11 cellular contexts compared by ENCODE assay signal in genomic region chr10:92011560-92012214, GRCh38.
DNase-seq lines count a peak whose midpoint lies in the region; ATAC-seq and TF ChIP-seq lines count a peak whose summit lies in the region.
"Had no signal": no experiment of that assay in that cellular context is flagged by ENCODE, and none has a peak within 500 bp of the region (broad histone marks: within the 10 kb centered on the region; RNA-seq: fewer than 3 reads in every experiment).

No MANE protein-coding gene starts in this region.

- BruUV-seq in PC-3 (replicated peaks; lab: Mats Ljungman, UMichigan) = no TSS peak

- H3K36me3 ChIP-seq in PC-3 (ENCODE audit: low read depth, low read length) (peaks cover 31% of the 10 kb centered on the region), heart left ventricle (peaks cover 0 to 96% (median 82%) of the 10 kb centered on the region in 9 donors)

- TF ChIP-seq CTCF in PC-3 (conservative IDR thresholded peaks at IDR 0.05; ENCODE audit: low read depth, low read length) = no peak
- TF ChIP-seq CTCF in heart left ventricle (IDR thresholded peaks at IDR 0.05) = no peak
- no peak for TF ChIP-seq CTCF in dorsolateral prefrontal cortex (IDR thresholded peaks at IDR 0.05 in 54 of 56, conservative IDR thresholded peaks at IDR 0.05 in 2 of 56; ENCODE audit: low read depth in 1 of 56, partially characterized antibody in 56 of 56)

- H3K27me3 ChIP-seq in PC-3 (ENCODE audit: low read length) (no peaks in the 10 kb centered on the region), heart left ventricle (no peaks in the 10 kb centered on the region), dorsolateral prefrontal cortex (no peaks in the 10 kb centered on the region)

- ATAC-seq in activated CD4-positive, CD25-positive, alpha-beta regulatory T cell treated with anti-CD3 and anti-CD28 coated beads, Interleukin-2, amount 50 U/mL, for 24 hours = peak; percentile 99 to 100
- ATAC-seq in PC-3 (peak; percentile 99), heart left ventricle (no peak), HG03457 (IDR thresholded peaks at IDR 0.05; ENCODE audit: unreplicated experiment) (no peak)
- ATAC-seq: stimulated activated memory B cell treated with anti-CD40 and anti-IgM and Interleukin-4, amounts not matched to agents 10 μg/mL and 1 μg/mL and 100 μg/mL, for 72 hours had no signal

- H3K9me3 ChIP-seq in PC-3 (ENCODE audit: low read length) (no peaks in the 10 kb centered on the region), heart left ventricle (no peaks in the 10 kb centered on the region)

- no peak overlapping the region for H2AFZ ChIP-seq in PC-3 (ENCODE audit: low read length)

- 94 to 98% (median 95%) methylated on average over 2 of the region's 2 CpGs for WGBS in heart left ventricle, 4 donors

- H3K27ac ChIP-seq in PC-3 (ENCODE audit: low read length) = no peak overlapping the region
- peak overlapping the region; percentile 6 for H3K27ac ChIP-seq in epithelial cell of prostate
- no peak overlapping the region for H3K27ac ChIP-seq in heart left ventricle
- H3K27ac ChIP-seq in dorsolateral prefrontal cortex = no peak overlapping the region
- H3K27ac ChIP-seq: skin epidermis had no signal

- H3K4me1 ChIP-seq in PC-3 (ENCODE audit: insufficient read depth, low read length) = peaks cover 3% of the 10 kb centered on the region; the same call in 1 of the 2 replicates
- no peaks in the 10 kb centered on the region for H3K4me1 ChIP-seq in heart left ventricle

- H3K79me2 ChIP-seq in PC-3 (ENCODE audit: low read length) = no peaks in the 10 kb centered on the region

- intact Hi-C loops in PC-3 (cut with micrococcal nuclease) (no loop called here), heart left ventricle (cut with DNase I) (no loop called here), dorsolateral prefrontal cortex (cut with DNase I) (no loop called here)

- no peak overlapping the region for H3K9ac ChIP-seq in PC-3 (ENCODE audit: low read length)

- CTCF ChIA-PET in PC-3 (lab: Charles Lee) = no interaction called here

- DNase-seq in activated CD4-positive, CD25-positive, alpha-beta regulatory T cell (lab: John Stamatoyannopoulos, UW) = no peak
- peak; percentile 82 for DNase-seq in PC-3
- peak; percentile 6 for DNase-seq in epithelial cell of prostate (ENCODE audit: low read depth, low spot score)
- DNase-seq in skeletal muscle cell (ENCODE audit: low read depth) = peak; percentile 21
- no peak for DNase-seq in heart left ventricle
- no peak for DNase-seq in dorsolateral prefrontal cortex
- DNase-seq: activated effector memory CD4-positive, alpha-beta T cell treated with anti-CD3 and anti-CD28 coated beads, Interleukin-2, amount 50 U/mL, for 16 hours had no signal

- no peaks in the 10 kb centered on the region for H4K20me1 ChIP-seq in PC-3 (ENCODE audit: low read length)

- H3K4me3 ChIP-seq in PC-3 (ENCODE audit: low read length) (no peak overlapping the region), skeletal muscle cell (ENCODE audit: low read depth, low read length) (no peak overlapping the region), heart left ventricle (no peak overlapping the region), dorsolateral prefrontal cortex (no peak overlapping the region)
- H3K4me3 ChIP-seq: skin epidermis had no signal

- TF ChIP-seq POLR2A in heart left ventricle (IDR thresholded peaks at IDR 0.05) = no peak

- no peak overlapping the region for H3K4me2 ChIP-seq in PC-3 (ENCODE audit: low read length)

- no peaks in the 10 kb centered on the region for H3F3A ChIP-seq in PC-3 (ENCODE audit: low read length, unreplicated experiment)

- POLR2A ChIA-PET in PC-3 (lab: Charles Lee; ENCODE audit: unreplicated experiment) = interaction anchor here (0.6 kb wide), 1 partner anchor 169 kb away, joined by 3 read pairs; no protein-coding TSS in a partner anchor

- H3K9me2 ChIP-seq in PC-3 (replicated peaks; ENCODE audit: low read length) = no peaks in the 10 kb centered on the region

Comparison
In these comparisons a context has a peak if more than half of its experiments do, and no peak if none do; other contexts are left out.
1. ATAC-seq: peak in activated CD4-positive, CD25-positive, alpha-beta regulatory T cell treated with anti-CD3 and anti-CD28 coated beads, Interleukin-2, amount 50 U/mL, for 24 hours (2 of 2) and PC-3 (single experiment); none in heart left ventricle (0 of 4) and HG03457 (single experiment).
2. DNase-seq: peak in PC-3 (single experiment), epithelial cell of prostate (single experiment) and skeletal muscle cell (single experiment); none in activated CD4-positive, CD25-positive, alpha-beta regulatory T cell (0 of 4), heart left ventricle (0 of 5) and dorsolateral prefrontal cortex (0 of 10).